In the genomic region with DNA sequence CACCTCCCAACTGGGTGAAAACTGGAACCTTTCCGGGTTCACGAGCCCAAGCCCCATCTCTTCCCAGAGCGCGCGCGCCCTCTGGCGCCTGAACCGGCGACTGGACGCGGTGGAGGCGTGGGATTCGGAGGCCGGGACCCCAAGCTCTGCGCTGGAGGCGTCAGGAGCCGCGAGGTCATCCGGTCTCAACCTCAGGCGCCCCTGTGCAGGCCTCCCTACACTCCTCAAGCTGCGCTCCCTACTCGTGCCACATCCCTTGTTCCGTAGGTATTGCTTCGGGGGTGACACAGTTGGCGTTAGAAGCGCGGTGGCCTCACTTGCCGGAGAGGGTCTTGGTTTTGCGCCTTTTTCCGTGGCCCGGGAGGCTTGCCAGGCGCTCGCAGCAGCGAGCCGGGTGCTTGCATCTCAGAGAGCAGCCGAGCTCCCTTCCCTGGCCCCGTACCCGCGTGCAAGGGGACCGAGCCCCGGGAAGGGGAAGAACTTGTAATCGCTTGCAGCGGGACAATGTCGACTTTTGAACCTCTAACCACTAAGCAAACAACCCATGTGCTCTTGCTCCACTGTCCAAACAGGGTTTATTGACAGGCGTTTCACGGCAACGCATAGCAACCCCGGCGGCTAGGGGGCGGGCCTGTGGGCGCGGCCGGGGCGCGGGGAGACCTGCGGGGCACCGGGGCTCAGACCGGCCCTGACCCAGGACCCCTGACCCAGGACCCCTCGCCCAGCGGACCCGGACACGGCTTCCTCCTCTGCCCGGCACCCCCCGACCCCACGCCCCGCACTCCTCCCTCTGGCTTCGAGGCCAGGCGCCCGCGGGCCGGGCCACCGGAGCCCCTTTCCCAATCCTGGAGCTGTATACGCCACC, we compare ENCODE assay signal across 1 cellular context.
A peak's percentile ranks its signal among the peaks of the same experiment; 100 is the strongest.
TF ChIP-seq lines count a peak whose summit lies in the region.

No MANE protein-coding gene starts in this region.

TF ChIP-seq in GM12878, 131 proteins besides CTCF, POLR2A, EP300 and RAD21:
- TF ChIP-seq HCFC1 (IDR thresholded peaks at IDR 0.05; ENCODE audit: low read length) (no peak), IRF4 (IDR thresholded peaks at IDR 0.05; ENCODE audit: low read depth, low read length) (no peak), RFX5 (IDR thresholded peaks at IDR 0.05; ENCODE audit: low read depth, low read length) (peak; percentile 84), BRCA1 (IDR thresholded peaks at IDR 0.05; ENCODE audit: low read depth, low read length) (no peak), NRF1 (conservative IDR thresholded peaks at IDR 0.05; ENCODE audit: low read depth, low read length) (no peak), NBN (IDR thresholded peaks at IDR 0.05) (no peak), SIX5 (IDR thresholded peaks at IDR 0.05; ENCODE audit: low read depth, low read length, severe bottlenecking) (no peak), EZH2 (IDR thresholded peaks at IDR 0.05; ENCODE audit: borderline replicate concordance, control insufficient read depth, low read depth, low read length) (no peak), SPI1 (IDR thresholded peaks at IDR 0.05; ENCODE audit: borderline replicate concordance, insufficient read depth, low read depth, low read length) (no peak), BCL11A (IDR thresholded peaks at IDR 0.05; ENCODE audit: low read depth, low read length) (no peak), SUPT20H (IDR thresholded peaks at IDR 0.05; ENCODE audit: borderline replicate concordance, control insufficient read depth, low read depth, low read length) (no peak), SIN3A (IDR thresholded peaks at IDR 0.05; ENCODE audit: low read depth, low read length) (no peak), IKZF1 (conservative IDR thresholded peaks at IDR 0.05) (peak; percentile 28), PRDM15 (CRISPR knock-in tag; IDR thresholded peaks at IDR 0.05) (no peak), ASH2L (IDR thresholded peaks at IDR 0.05; ENCODE audit: borderline replicate concordance, low read depth) (no peak), WRNIP1 (IDR thresholded peaks at IDR 0.05; ENCODE audit: borderline replicate concordance, low read depth, low read length) (no peak), E2F4 (IDR thresholded peaks at IDR 0.05; ENCODE audit: low read depth, low read length) (no peak), MYC (IDR thresholded peaks at IDR 0.05; ENCODE audit: insufficient read depth, insufficient read length, insufficient replicate concordance, low read length, severe bottlenecking) (no peak), NR2C1 (IDR thresholded peaks at IDR 0.05) (no peak)
- TF ChIP-seq, protein P1, sequence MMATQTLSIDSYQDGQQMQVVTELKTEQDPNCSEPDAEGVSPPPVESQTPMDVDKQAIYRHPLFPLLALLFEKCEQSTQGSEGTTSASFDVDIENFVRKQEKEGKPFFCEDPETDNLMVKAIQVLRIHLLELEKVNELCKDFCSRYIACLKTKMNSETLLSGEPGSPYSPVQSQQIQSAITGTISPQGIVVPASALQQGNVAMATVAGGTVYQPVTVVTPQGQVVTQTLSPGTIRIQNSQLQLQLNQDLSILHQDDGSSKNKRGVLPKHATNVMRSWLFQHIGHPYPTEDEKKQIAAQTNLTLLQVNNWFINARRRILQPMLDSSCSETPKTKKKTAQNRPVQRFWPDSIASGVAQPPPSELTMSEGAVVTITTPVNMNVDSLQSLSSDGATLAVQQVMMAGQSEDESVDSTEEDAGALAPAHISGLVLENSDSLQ (IDR thresholded peaks at IDR 0.05), result peak; percentile 75
- TF ChIP-seq, protein P2, sequence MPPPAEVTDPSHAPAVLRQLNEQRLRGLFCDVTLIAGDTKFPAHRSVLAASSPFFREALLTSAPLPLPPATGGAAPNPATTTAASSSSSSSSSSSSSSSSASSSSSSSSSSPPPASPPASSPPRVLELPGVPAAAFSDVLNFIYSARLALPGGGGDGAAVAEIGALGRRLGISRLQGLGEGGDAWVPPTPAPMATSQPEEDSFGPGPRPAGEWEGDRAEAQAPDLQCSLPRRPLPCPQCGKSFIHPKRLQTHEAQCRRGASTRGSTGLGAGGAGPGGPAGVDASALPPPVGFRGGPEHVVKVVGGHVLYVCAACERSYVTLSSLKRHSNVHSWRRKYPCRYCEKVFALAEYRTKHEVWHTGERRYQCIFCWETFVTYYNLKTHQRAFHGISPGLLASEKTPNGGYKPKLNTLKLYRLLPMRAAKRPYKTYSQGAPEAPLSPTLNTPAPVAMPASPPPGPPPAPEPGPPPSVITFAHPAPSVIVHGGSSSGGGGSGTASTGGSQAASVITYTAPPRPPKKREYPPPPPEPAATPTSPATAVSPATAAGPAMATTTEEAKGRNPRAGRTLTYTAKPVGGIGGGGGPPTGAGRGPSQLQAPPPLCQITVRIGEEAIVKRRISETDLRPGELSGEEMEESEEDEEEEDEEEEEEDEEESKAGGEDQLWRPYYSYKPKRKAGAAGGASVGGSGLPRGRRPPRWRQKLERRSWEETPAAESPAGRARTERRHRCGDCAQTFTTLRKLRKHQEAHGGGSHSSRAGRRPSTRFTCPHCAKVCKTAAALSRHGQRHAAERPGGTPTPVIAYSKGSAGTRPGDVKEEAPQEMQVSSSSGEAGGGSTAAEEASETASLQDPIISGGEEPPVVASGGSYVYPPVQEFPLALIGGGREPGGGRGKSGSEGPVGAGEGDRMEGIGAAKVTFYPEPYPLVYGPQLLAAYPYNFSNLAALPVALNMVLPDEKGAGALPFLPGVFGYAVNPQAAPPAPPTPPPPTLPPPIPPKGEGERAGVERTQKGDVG (CRISPR knock-in tag; IDR thresholded peaks at IDR 0.05), result no peak
- TF ChIP-seq, protein P3, sequence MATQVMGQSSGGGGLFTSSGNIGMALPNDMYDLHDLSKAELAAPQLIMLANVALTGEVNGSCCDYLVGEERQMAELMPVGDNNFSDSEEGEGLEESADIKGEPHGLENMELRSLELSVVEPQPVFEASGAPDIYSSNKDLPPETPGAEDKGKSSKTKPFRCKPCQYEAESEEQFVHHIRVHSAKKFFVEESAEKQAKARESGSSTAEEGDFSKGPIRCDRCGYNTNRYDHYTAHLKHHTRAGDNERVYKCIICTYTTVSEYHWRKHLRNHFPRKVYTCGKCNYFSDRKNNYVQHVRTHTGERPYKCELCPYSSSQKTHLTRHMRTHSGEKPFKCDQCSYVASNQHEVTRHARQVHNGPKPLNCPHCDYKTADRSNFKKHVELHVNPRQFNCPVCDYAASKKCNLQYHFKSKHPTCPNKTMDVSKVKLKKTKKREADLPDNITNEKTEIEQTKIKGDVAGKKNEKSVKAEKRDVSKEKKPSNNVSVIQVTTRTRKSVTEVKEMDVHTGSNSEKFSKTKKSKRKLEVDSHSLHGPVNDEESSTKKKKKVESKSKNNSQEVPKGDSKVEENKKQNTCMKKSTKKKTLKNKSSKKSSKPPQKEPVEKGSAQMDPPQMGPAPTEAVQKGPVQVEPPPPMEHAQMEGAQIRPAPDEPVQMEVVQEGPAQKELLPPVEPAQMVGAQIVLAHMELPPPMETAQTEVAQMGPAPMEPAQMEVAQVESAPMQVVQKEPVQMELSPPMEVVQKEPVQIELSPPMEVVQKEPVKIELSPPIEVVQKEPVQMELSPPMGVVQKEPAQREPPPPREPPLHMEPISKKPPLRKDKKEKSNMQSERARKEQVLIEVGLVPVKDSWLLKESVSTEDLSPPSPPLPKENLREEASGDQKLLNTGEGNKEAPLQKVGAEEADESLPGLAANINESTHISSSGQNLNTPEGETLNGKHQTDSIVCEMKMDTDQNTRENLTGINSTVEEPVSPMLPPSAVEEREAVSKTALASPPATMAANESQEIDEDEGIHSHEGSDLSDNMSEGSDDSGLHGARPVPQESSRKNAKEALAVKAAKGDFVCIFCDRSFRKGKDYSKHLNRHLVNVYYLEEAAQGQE (IDR thresholded peaks at IDR 0.05; ENCODE audit: low read depth, low read length), result no peak
- TF ChIP-seq, protein P4, sequence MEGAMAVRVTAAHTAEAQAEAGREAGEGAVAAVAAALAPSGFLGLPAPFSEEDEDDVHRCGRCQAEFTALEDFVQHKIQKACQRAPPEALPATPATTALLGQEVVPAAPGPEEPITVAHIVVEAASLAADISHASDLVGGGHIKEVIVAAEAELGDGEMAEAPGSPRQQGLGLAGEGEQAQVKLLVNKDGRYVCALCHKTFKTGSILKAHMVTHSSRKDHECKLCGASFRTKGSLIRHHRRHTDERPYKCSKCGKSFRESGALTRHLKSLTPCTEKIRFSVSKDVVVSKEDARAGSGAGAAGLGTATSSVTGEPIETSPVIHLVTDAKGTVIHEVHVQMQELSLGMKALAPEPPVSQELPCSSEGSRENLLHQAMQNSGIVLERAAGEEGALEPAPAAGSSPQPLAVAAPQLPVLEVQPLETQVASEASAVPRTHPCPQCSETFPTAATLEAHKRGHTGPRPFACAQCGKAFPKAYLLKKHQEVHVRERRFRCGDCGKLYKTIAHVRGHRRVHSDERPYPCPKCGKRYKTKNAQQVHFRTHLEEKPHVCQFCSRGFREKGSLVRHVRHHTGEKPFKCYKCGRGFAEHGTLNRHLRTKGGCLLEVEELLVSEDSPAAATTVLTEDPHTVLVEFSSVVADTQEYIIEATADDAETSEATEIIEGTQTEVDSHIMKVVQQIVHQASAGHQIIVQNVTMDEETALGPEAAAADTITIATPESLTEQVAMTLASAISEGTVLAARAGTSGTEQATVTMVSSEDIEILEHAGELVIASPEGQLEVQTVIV (IDR thresholded peaks at IDR 0.05; ENCODE audit: borderline replicate concordance, partially characterized antibody), result no peak
- TF ChIP-seq, protein P5, sequence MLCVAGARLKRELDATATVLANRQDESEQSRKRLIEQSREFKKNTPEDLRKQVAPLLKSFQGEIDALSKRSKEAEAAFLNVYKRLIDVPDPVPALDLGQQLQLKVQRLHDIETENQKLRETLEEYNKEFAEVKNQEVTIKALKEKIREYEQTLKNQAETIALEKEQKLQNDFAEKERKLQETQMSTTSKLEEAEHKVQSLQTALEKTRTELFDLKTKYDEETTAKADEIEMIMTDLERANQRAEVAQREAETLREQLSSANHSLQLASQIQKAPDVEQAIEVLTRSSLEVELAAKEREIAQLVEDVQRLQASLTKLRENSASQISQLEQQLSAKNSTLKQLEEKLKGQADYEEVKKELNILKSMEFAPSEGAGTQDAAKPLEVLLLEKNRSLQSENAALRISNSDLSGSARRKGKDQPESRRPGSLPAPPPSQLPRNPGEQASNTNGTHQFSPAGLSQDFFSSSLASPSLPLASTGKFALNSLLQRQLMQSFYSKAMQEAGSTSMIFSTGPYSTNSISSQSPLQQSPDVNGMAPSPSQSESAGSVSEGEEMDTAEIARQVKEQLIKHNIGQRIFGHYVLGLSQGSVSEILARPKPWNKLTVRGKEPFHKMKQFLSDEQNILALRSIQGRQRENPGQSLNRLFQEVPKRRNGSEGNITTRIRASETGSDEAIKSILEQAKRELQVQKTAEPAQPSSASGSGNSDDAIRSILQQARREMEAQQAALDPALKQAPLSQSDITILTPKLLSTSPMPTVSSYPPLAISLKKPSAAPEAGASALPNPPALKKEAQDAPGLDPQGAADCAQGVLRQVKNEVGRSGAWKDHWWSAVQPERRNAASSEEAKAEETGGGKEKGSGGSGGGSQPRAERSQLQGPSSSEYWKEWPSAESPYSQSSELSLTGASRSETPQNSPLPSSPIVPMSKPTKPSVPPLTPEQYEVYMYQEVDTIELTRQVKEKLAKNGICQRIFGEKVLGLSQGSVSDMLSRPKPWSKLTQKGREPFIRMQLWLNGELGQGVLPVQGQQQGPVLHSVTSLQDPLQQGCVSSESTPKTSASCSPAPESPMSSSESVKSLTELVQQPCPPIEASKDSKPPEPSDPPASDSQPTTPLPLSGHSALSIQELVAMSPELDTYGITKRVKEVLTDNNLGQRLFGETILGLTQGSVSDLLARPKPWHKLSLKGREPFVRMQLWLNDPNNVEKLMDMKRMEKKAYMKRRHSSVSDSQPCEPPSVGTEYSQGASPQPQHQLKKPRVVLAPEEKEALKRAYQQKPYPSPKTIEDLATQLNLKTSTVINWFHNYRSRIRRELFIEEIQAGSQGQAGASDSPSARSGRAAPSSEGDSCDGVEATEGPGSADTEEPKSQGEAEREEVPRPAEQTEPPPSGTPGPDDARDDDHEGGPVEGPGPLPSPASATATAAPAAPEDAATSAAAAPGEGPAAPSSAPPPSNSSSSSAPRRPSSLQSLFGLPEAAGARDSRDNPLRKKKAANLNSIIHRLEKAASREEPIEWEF (IDR thresholded peaks at IDR 0.05; ENCODE audit: insufficient replicate concordance, low read depth, low read length), result no peak
- TF ChIP-seq, protein P6, sequence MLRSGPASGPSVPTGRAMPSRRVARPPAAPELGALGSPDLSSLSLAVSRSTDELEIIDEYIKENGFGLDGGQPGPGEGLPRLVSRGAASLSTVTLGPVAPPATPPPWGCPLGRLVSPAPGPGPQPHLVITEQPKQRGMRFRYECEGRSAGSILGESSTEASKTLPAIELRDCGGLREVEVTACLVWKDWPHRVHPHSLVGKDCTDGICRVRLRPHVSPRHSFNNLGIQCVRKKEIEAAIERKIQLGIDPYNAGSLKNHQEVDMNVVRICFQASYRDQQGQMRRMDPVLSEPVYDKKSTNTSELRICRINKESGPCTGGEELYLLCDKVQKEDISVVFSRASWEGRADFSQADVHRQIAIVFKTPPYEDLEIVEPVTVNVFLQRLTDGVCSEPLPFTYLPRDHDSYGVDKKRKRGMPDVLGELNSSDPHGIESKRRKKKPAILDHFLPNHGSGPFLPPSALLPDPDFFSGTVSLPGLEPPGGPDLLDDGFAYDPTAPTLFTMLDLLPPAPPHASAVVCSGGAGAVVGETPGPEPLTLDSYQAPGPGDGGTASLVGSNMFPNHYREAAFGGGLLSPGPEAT (IDR thresholded peaks at IDR 0.05; ENCODE audit: low read depth), result no peak
